ENCODE assay signal across 17 cellular contexts in the genomic region with DNA sequence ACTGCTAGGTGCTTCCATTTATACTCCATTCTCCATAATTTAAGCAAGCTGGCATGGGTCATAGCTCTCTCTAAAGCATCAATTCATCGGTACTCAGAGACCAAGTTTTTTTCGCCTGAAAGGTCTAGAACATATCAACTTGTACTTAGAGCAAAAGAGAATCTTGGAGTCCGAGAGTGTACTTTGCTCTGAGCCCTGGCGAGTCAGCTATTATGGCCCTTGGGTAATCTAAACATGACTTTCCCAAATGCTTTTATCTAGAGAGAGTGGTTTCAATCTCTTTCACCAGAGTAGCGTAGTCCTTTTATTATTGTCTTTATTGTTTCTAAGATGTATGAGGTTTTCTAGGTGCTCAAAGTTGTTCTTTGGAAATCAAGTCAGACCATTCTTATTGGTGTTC.
"Had no signal": no experiment of that assay in that cellular context is flagged by ENCODE, and none has a peak within 500 bp of the region (broad histone marks: within the 10 kb centered on the region; RNA-seq: fewer than 3 reads in every experiment).

No MANE protein-coding gene starts in this region.

- H3K36me3 Mint-ChIP-seq: memory B cell; stimulated activated naive B cell treated with anti-CD40 and anti-IgM and Interleukin-4, amounts not matched to agents 10 μg/mL and 1 μg/mL and 100 μg/mL, for 72 hours had no signal

- DNase-seq: colonic mucosa; dermis blood vessel endothelial cell; heart left ventricle; hypothalamus; left ventricle myocardium inferior; lower lobe of right lung; naive thymus-derived CD8-positive, alpha-beta T cell; psoas muscle; retina; stimulated activated CD4-positive, alpha-beta T cell treated with anti-CD3 and anti-CD28 coated beads, Interleukin-2, amount 100 ng/mL, for 24 hours; stimulated activated CD4-positive, alpha-beta T cell treated with anti-CD3 and anti-CD28 coated beads, Interleukin-4, amount 100 ng/mL, for 4 hours; stimulated activated naive B cell treated with anti-CD40 and anti-IgM and Interleukin-4, amounts not matched to agents 10 μg/mL and 1 μg/mL and 100 μg/mL, for 72 hours; stimulated activated naive CD8-positive, alpha-beta T cell treated with anti-CD3 and anti-CD28 coated beads, Interleukin-15, amount 100 ng/mL, for 72 hours; testis had no signal

- H3K27me3 Mint-ChIP-seq: stimulated activated naive CD8-positive, alpha-beta T cell treated with anti-CD3 and anti-CD28 coated beads, Interleukin-15, amount 100 ng/mL, for 72 hours had no signal

- H3K27me3 ChIP-seq: colonic mucosa, heart left ventricle, testis had no signal

- H3K27ac Mint-ChIP-seq: memory B cell; stimulated activated naive B cell treated with anti-CD40 and anti-IgM and Interleukin-4, amounts not matched to agents 10 μg/mL and 1 μg/mL and 100 μg/mL, for 72 hours; stimulated activated naive CD8-positive, alpha-beta T cell treated with anti-CD3 and anti-CD28 coated beads, Interleukin-15, amount 100 ng/mL, for 72 hours had no signal

- H3K27ac ChIP-seq: colonic mucosa, heart left ventricle, left ventricle myocardium inferior, lower lobe of right lung, neutrophil, psoas muscle, testis had no signal

- H3K36me3 ChIP-seq: colonic mucosa, heart left ventricle, left ventricle myocardium inferior, lower lobe of right lung, neutrophil had no signal

- H3K9me3 Mint-ChIP-seq: memory B cell; stimulated activated naive B cell treated with anti-CD40 and anti-IgM and Interleukin-4, amounts not matched to agents 10 μg/mL and 1 μg/mL and 100 μg/mL, for 72 hours; stimulated activated naive CD8-positive, alpha-beta T cell treated with anti-CD3 and anti-CD28 coated beads, Interleukin-15, amount 100 ng/mL, for 72 hours had no signal

- H3K9me3 ChIP-seq: colonic mucosa, heart left ventricle, left ventricle myocardium inferior, lower lobe of right lung, neutrophil, psoas muscle, testis had no signal

- H3K4me3 Mint-ChIP-seq: memory B cell; naive thymus-derived CD8-positive, alpha-beta T cell; stimulated activated naive B cell treated with anti-CD40 and anti-IgM and Interleukin-4, amounts not matched to agents 10 μg/mL and 1 μg/mL and 100 μg/mL, for 72 hours; stimulated activated naive CD8-positive, alpha-beta T cell treated with anti-CD3 and anti-CD28 coated beads, Interleukin-15, amount 100 ng/mL, for 72 hours had no signal

- H3K4me1 ChIP-seq: colonic mucosa, lower lobe of right lung, psoas muscle, testis had no signal

- H3K4me1 Mint-ChIP-seq: memory B cell had no signal

- H3K4me3 ChIP-seq: colonic mucosa, heart left ventricle, left ventricle myocardium inferior, lower lobe of right lung, psoas muscle, testis had no signal

- ATAC-seq: heart left ventricle; lower lobe of right lung; naive thymus-derived CD8-positive, alpha-beta T cell; psoas muscle; sciatic nerve; stimulated activated naive B cell treated with anti-CD40 and anti-IgM and Interleukin-4, amounts not matched to agents 10 μg/mL and 1 μg/mL and 100 μg/mL, for 72 hours; stimulated activated naive CD8-positive, alpha-beta T cell treated with anti-CD3 and anti-CD28 coated beads, Interleukin-15, amount 100 ng/mL, for 72 hours had no signal
